ENCODE assay signal across 20 cellular contexts in genomic region chr5:110784901-110785300, GRCh38. TPM values are rescaled to one million over a fixed set of nuclear protein-coding genes. Genes with fewer than 3 reads are reported as not detected.
A peak's percentile ranks its signal among the peaks of the same experiment; 100 is the strongest.
DNase-seq lines count a peak whose midpoint lies in the region; ATAC-seq, FAIRE-seq and TF ChIP-seq lines count a peak whose summit lies in the region.
"Had no signal": no experiment of that assay in that cellular context is flagged by ENCODE, and none has a peak within 500 bp of the region (broad histone marks: within the 10 kb centered on the region; RNA-seq: fewer than 3 reads in every experiment).

No MANE protein-coding gene starts in this region.

- no peak overlapping the region for H2BK15ac ChIP-seq in mesendoderm (replicated peaks; ENCODE audit: low read depth)

- H3F3A ChIP-seq in PC-3 (ENCODE audit: low read length, unreplicated experiment) = peaks cover 15% of the 10 kb centered on the region

- FAIRE-seq in bronchial epithelial cell (lab: Jason Lieb, UNC) = no peak
- FAIRE-seq: A549, GM19239, HTR-8/SVneo had no signal

- peak overlapping the region; percentile 92 for H3K27ac ChIP-seq in PC-3 (ENCODE audit: low read length)
- H3K27ac ChIP-seq in mesendoderm (ENCODE audit: low read depth, low read length) = no peak overlapping the region
- no peak overlapping the region for H3K27ac ChIP-seq in lower lobe of right lung
- no peak overlapping the region for H3K27ac ChIP-seq in vagina
- H3K27ac ChIP-seq: A549 had no signal

- peaks cover 22% of the 10 kb centered on the region for H3K4me1 ChIP-seq in PC-3 (ENCODE audit: insufficient read depth, low read length)
- H3K4me1 ChIP-seq in mesendoderm (ENCODE audit: control insufficient read depth, low read depth, low read length) = no peaks in the 10 kb centered on the region
- no peaks in the 10 kb centered on the region for H3K4me1 ChIP-seq in lower lobe of right lung
- H3K4me1 ChIP-seq in vagina = no peaks in the 10 kb centered on the region
- H3K4me1 ChIP-seq: A549 had no signal

- H2BK5ac ChIP-seq in mesendoderm (ENCODE audit: low read length) = no peak overlapping the region

- no peak overlapping the region for H3K4ac ChIP-seq in mesendoderm (ENCODE audit: low read depth, low read length)

- no peak overlapping the region for H2AFZ ChIP-seq in PC-3 (ENCODE audit: low read length)

- no peaks in the 10 kb centered on the region for H3K9me3 ChIP-seq in PC-3 (ENCODE audit: low read length)
- no peaks in the 10 kb centered on the region for H3K9me3 ChIP-seq in lower lobe of right lung
- no peaks in the 10 kb centered on the region for H3K9me3 ChIP-seq in vagina
- H3K9me3 ChIP-seq: A549 had no signal

- H3K27me3 ChIP-seq in PC-3 (ENCODE audit: low read length) (no peaks in the 10 kb centered on the region), bronchial epithelial cell (ENCODE audit: control insufficient read depth, insufficient read depth, low read length) (no peaks in the 10 kb centered on the region), mesendoderm (ENCODE audit: insufficient read depth, low read length, poor library complexity) (no peaks in the 10 kb centered on the region), lower lobe of right lung (ENCODE audit: low read depth) (no peaks in the 10 kb centered on the region), vagina (no peaks in the 10 kb centered on the region)

- H3K9ac ChIP-seq in PC-3 (ENCODE audit: low read length) (peak overlapping the region; percentile 35), mesendoderm (ENCODE audit: low read length) (no peak overlapping the region)

- no peaks in the 10 kb centered on the region for H4K20me1 ChIP-seq in PC-3 (ENCODE audit: low read length)

- no TSS peak for BruUV-seq in PC-3 (replicated peaks; lab: Mats Ljungman, UMichigan)

- DNase-seq in EL = peak; percentile 21
- DNase-seq in PC-3 = peak; percentile 84
- DNase-seq in bronchial epithelial cell (ENCODE audit: low read depth) = peak; percentile 43
- DNase-seq in mesendoderm = peak; percentile 49
- no peak for DNase-seq in lower lobe of right lung
- DNase-seq in vagina (ENCODE audit: extremely low spot score in 2 of 2) = no peak
- DNase-seq: C1 segment of cervical spinal cord, DMS 273 treated with DMSO at 0.1 percent for 48 hours, H9, NCI-H1048, NCI-H1436 treated with DMSO at 0.1 percent for 48 hours, NCI-H2029 treated with DMSO at 0.1 percent for 48 hours, NCI-H2171 treated with DMSO at 0.1 percent for 48 hours, NCI-H774 had no signal

- H3K23ac ChIP-seq in mesendoderm (ENCODE audit: low read length) = no peak overlapping the region

- CTCF ChIA-PET in PC-3 (lab: Charles Lee) = no interaction called here

- no peak overlapping the region for H4K5ac ChIP-seq in mesendoderm (ENCODE audit: low read length)

- intact Hi-C loops in PC-3 (cut with micrococcal nuclease) = loop anchor here (1.0 to 5.0 kb wide), 6 partner anchors 28 to 292 kb away; no protein-coding TSS in a partner anchor
- intact Hi-C loops in lower lobe of right lung (cut with DNase I) = no loop called here
- intact Hi-C loops in vagina (cut with DNase I) = no loop called here

- no peaks in the 10 kb centered on the region for H3K36me3 ChIP-seq in PC-3 (ENCODE audit: low read depth, low read length)
- H3K36me3 ChIP-seq in bronchial epithelial cell (ENCODE audit: control insufficient read depth, insufficient read depth, low read length) = no peaks in the 10 kb centered on the region
- H3K36me3 ChIP-seq in mesendoderm (ENCODE audit: control insufficient read depth, insufficient read depth, low read length) = no peaks in the 10 kb centered on the region
- H3K36me3 ChIP-seq in lower lobe of right lung = no peaks in the 10 kb centered on the region
- H3K36me3 ChIP-seq in vagina = no peaks in the 10 kb centered on the region

- peak overlapping the region; percentile 22; the same call in 1 of the 2 replicates for H3K4me3 ChIP-seq in PC-3 (ENCODE audit: low read length)
- H3K4me3 ChIP-seq in bronchial epithelial cell (ENCODE audit: low read depth, low read length) = no peak overlapping the region
- no peak overlapping the region for H3K4me3 ChIP-seq in mesendoderm (ENCODE audit: low read length)
- H3K4me3 ChIP-seq in lower lobe of right lung = no peak overlapping the region
- H3K4me3 ChIP-seq in vagina = no peak overlapping the region
- H3K4me3 ChIP-seq: A549 had no signal

- TF ChIP-seq POLR2A in vagina (IDR thresholded peaks at IDR 0.05) = no peak

- POLR2A ChIA-PET in PC-3 (lab: Charles Lee; ENCODE audit: unreplicated experiment) = no interaction called here

- H3K79me2 ChIP-seq in PC-3 (ENCODE audit: low read length) (no peaks in the 10 kb centered on the region), mesendoderm (ENCODE audit: control insufficient read depth, insufficient read depth, low read length) (no peaks in the 10 kb centered on the region)

- H3K4me2 ChIP-seq in PC-3 (ENCODE audit: low read length) (peak overlapping the region; percentile 66), mesendoderm (ENCODE audit: low read length) (no peak overlapping the region)
- H3K4me2 ChIP-seq: A549 had no signal

- ATAC-seq in PC-3 (peak; percentile 83), GM19467 (IDR thresholded peaks at IDR 0.05; ENCODE audit: unreplicated experiment) (no peak), HG03135 (IDR thresholded peaks at IDR 0.05; ENCODE audit: unreplicated experiment) (no peak), lower lobe of right lung (no peak)
- ATAC-seq: A549 had no signal

- no peak overlapping the region for H2BK120ac ChIP-seq in mesendoderm (ENCODE audit: low read depth, low read length)

- H3K56ac ChIP-seq in mesendoderm (ENCODE audit: low read length) = no peak overlapping the region

- no peak overlapping the region for H2AK5ac ChIP-seq in mesendoderm (ENCODE audit: low read length)

- H3K18ac ChIP-seq in mesendoderm (ENCODE audit: low read length) = no peak overlapping the region

- no peaks in the 10 kb centered on the region for H3K79me1 ChIP-seq in mesendoderm (ENCODE audit: low read length)

- H3K9me2 ChIP-seq in PC-3 (replicated peaks; ENCODE audit: low read length) = no peaks in the 10 kb centered on the region

- no peak overlapping the region for H4K8ac ChIP-seq in mesendoderm (ENCODE audit: low read depth, low read length)

- TF ChIP-seq CTCF in PC-3 (conservative IDR thresholded peaks at IDR 0.05; ENCODE audit: low read depth, low read length) = no peak
- TF ChIP-seq CTCF in bronchial epithelial cell (IDR thresholded peaks at IDR 0.05; ENCODE audit: insufficient read depth, low read length, severe bottlenecking) = no peak
- TF ChIP-seq CTCF in lower lobe of right lung (IDR thresholded peaks at IDR 0.05) = no peak
- TF ChIP-seq CTCF in vagina (IDR thresholded peaks at IDR 0.05) = no peak

RNA-seq across cellular contexts. Expression of gene SLC25A46, which starts 46.1 kb away (rescaled TPM):
- total RNA-seq in PC-3 (2014; rRNA removed) = 31.4 and 42.1 TPM in 2 replicates
- 40.8 and 43.1 TPM in 2 replicates for total RNA-seq in bronchial epithelial cell
- 19.4 TPM for polyA plus RNA-seq in mesendoderm (2013, experiment 1 of 2)
- polyA plus RNA-seq in mesendoderm (2013, experiment 2 of 2) = 19.8 TPM
- 37.9 TPM for total RNA-seq in lower lobe of right lung
- total RNA-seq in vagina = 44.9 TPM

RNA-seq across cellular contexts. Expression of gene TMEM232, which starts 58.4 kb away (rescaled TPM):
- total RNA-seq in PC-3 (2014; rRNA removed) (1.4 TPM in 1 of 2 replicates, not detected in the other), bronchial epithelial cell (0.51 and 0.79 TPM in 2 replicates), lower lobe of right lung (11.4 TPM), vagina (4.2 TPM)
- polyA plus RNA-seq in mesendoderm (2013, experiment 1 of 2) = 1.1 TPM
- polyA plus RNA-seq in mesendoderm (2013, experiment 2 of 2) = 1.3 TPM
- total RNA-seq: Daoy had no signal

Comparison
In these comparisons a context has a peak if more than half of its experiments do, and no peak if none do; other contexts are left out.
1. DNase-seq: peak in EL (single experiment), PC-3 (single experiment), bronchial epithelial cell (single experiment) and mesendoderm (single experiment); none in lower lobe of right lung (single experiment) and vagina (0 of 2).